4 cellular contexts compared by ENCODE assay signal in genomic region chr4:90994883-90995484, GRCh38.
"Had no signal": no experiment of that assay in that cellular context is flagged by ENCODE, and none has a peak within 500 bp of the region (broad histone marks: within the 10 kb centered on the region; RNA-seq: fewer than 3 reads in every experiment).

No MANE protein-coding gene starts in this region.

- ATAC-seq: GM23338 had no signal

- H3K9me3 Mint-ChIP-seq: GM23338, H9 had no signal

- H3K4me3 ChIP-seq: GM23338 had no signal

- H3K4me3 Mint-ChIP-seq: GM23338, H9 had no signal

- H3K4me2 ChIP-seq: GM23338 had no signal

- H2AFZ ChIP-seq: GM23338 had no signal

- H3K27ac Mint-ChIP-seq: GM23338, H9 had no signal

- DNase-seq: H9, HCEC 1CT, IMR-90 had no signal
